Comparison of ENCODE assay signal across 6 cellular contexts in genomic region chrX:57519578-57520118, GRCh38.
"Had no signal": no experiment of that assay in that cellular context is flagged by ENCODE, and none has a peak within 500 bp of the region (broad histone marks: within the 10 kb centered on the region; RNA-seq: fewer than 3 reads in every experiment).

No MANE protein-coding gene starts in this region.

- H3K4me3 Mint-ChIP-seq: IgD-negative memory B cell had no signal

- H3K27ac ChIP-seq: HL-60 had no signal

- ATAC-seq: K562 had no signal

- H3K36me3 Mint-ChIP-seq: IgD-negative memory B cell had no signal

- FAIRE-seq: HTR-8/SVneo, K562 had no signal

- H3K4me3 ChIP-seq: K562 had no signal

- H3K27ac Mint-ChIP-seq: IgD-negative memory B cell had no signal

- DNase-seq: IMR-90, KBM-7 had no signal

- H3K9me3 Mint-ChIP-seq: IgD-negative memory B cell had no signal

- H3K4me1 Mint-ChIP-seq: IgD-negative memory B cell had no signal
